Comparison of ENCODE assay signal across 17 cellular contexts in the genomic region with DNA sequence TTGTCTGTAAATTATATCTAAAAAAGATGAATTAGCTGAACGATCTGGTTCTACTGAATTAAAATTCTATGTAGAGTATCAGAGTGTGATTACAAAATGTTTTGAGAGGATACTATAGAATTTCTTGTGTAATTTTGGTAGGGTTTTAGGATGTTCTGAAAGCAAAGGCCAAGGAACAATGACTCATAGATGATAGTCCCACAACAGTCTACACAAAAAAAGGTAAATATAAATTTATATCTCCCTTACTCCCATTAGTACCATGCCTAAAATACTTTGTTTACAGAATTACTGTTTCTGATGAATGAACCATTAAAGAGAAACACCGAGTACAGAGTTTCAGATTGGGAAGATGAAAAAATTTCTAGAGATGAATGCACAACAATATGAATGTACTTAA. TPM values are rescaled to one million over a fixed set of nuclear protein-coding genes. Genes with fewer than 3 reads are reported as not detected.
DNase-seq lines count a peak whose midpoint lies in the region; ATAC-seq and TF ChIP-seq lines count a peak whose summit lies in the region.
"Had no signal": no experiment of that assay in that cellular context is flagged by ENCODE, and none has a peak within 500 bp of the region (broad histone marks: within the 10 kb centered on the region; RNA-seq: fewer than 3 reads in every experiment).

No MANE protein-coding gene starts in this region.

- TF ChIP-seq CTCF in left ventricle myocardium inferior (IDR thresholded peaks at IDR 0.05; ENCODE audit: borderline replicate concordance) (no peak), heart left ventricle (IDR thresholded peaks at IDR 0.05) (no peak), ascending aorta (IDR thresholded peaks at IDR 0.05) (no peak)

- ATAC-seq in heart left ventricle (no peak), T-cell (replicated peaks in 1 of 4) (no peak), GM18520 (IDR thresholded peaks at IDR 0.05; ENCODE audit: unreplicated experiment) (no peak)
- ATAC-seq in effector memory CD8-positive, alpha-beta T cell (replicated peaks), result no peak

- intact Hi-C loops in left ventricle myocardium inferior (cut with micrococcal nuclease) (no loop called here), heart left ventricle (cut with DNase I) (no loop called here), ascending aorta (cut with DNase I) (no loop called here)

- peaks cover 64 to 83% (median 81%) of the 10 kb centered on the region in 3 donors for H3K4me1 Mint-ChIP-seq in T-cell
- H3K4me1 Mint-ChIP-seq in effector memory CD8-positive, alpha-beta T cell (ENCODE audit: low read depth in 2 of 2), result peaks cover 21 to 42% of the 10 kb centered on the region in 2 donors

- POLR2A ChIA-PET in T-cell (lab: Charles Lee), result interaction anchor here (0.6 kb wide), 2 partner anchors 1638 to 1856 kb away, joined by 3 read pairs; no protein-coding TSS in a partner anchor

- WGBS in heart left ventricle, 4 donors, result 90 to 94% (median 93%) methylated on average over 2 of the region's 2 CpGs

- H3K9me3 ChIP-seq in left ventricle myocardium inferior (replicated peaks), result no peaks in the 10 kb centered on the region
- H3K9me3 ChIP-seq in heart left ventricle, result no peaks in the 10 kb centered on the region
- no peaks in the 10 kb centered on the region for H3K9me3 ChIP-seq in ascending aorta
- H3K9me3 ChIP-seq: adrenal gland, breast epithelium, colonic mucosa had no signal

- H3K4me3 ChIP-seq in left ventricle myocardium inferior (no peak overlapping the region), heart left ventricle (no peak overlapping the region), ascending aorta (no peak overlapping the region)
- H3K4me3 ChIP-seq: adrenal gland, breast epithelium, colonic mucosa had no signal

- no peak for DNase-seq in left ventricle myocardium inferior
- DNase-seq in heart left ventricle, result no peak
- no peak for DNase-seq in T-cell
- DNase-seq in effector memory CD8-positive, alpha-beta T cell, result no peak
- DNase-seq in NCI-H128 (lab: John Stamatoyannopoulos, UW; ENCODE audit: unreplicated experiment), result no peak
- no peak for DNase-seq in NCI-H2107 treated with DMSO at 0.1 percent for 48 hours (lab: John Stamatoyannopoulos, UW; ENCODE audit: unreplicated experiment)
- DNase-seq in ascending aorta (ENCODE audit: low spot score in 2 of 2), result no peak
- DNase-seq: activated CD4-positive, CD25-positive, alpha-beta regulatory T cell treated with anti-CD3 and anti-CD28 coated beads, Interleukin-2, amount 50 U/mL, for 72 hours; adrenal gland; C1 segment of cervical spinal cord; colonic mucosa; head of caudate nucleus; MV-4-11; nephron progenitor cell; posterior cingulate gyrus had no signal

- peak overlapping the region; percentile 64 to 84 for H3K27ac Mint-ChIP-seq in T-cell
- peak overlapping the region; percentile 65 to 94 for H3K27ac Mint-ChIP-seq in effector memory CD8-positive, alpha-beta T cell
- H3K27ac Mint-ChIP-seq: nephron progenitor cell had no signal

- H3K27me3 Mint-ChIP-seq in T-cell, result no peaks in the 10 kb centered on the region
- no peaks in the 10 kb centered on the region for H3K27me3 Mint-ChIP-seq in effector memory CD8-positive, alpha-beta T cell

- H3K27me3 ChIP-seq in left ventricle myocardium inferior (ENCODE audit: low read depth) (no peaks in the 10 kb centered on the region), heart left ventricle (no peaks in the 10 kb centered on the region), ascending aorta (no peaks in the 10 kb centered on the region)
- H3K27me3 ChIP-seq: adrenal gland, breast epithelium, colonic mucosa had no signal

- H3K36me3 Mint-ChIP-seq in T-cell, result peaks cover 13% of the 10 kb centered on the region
- peaks cover 10% of the 10 kb centered on the region for H3K36me3 Mint-ChIP-seq in effector memory CD8-positive, alpha-beta T cell (ENCODE audit: insufficient read depth)

- H3K4me1 ChIP-seq in left ventricle myocardium inferior (peaks cover 37% of the 10 kb centered on the region), heart left ventricle (peaks cover 0 to 68% (median 20%) of the 10 kb centered on the region in 12 donors), ascending aorta (peaks cover 0 to 5% of the 10 kb centered on the region in 2 donors)
- H3K4me1 ChIP-seq: breast epithelium, colonic mucosa had no signal

- H3K9me3 Mint-ChIP-seq in T-cell, result no peaks in the 10 kb centered on the region
- no peaks in the 10 kb centered on the region for H3K9me3 Mint-ChIP-seq in effector memory CD8-positive, alpha-beta T cell
- H3K9me3 Mint-ChIP-seq: nephron progenitor cell had no signal

- CTCF ChIA-PET in T-cell (lab: Charles Lee), result interaction anchor here in 1 of 2 donors (0.9 to 1.0 kb wide), 2 partner anchors 9 to 11 kb away, joined by 3 read pairs; a partner anchor contains a TSS

- peak overlapping the region in 1 of 3 donors; percentile 24 for H3K4me3 Mint-ChIP-seq in T-cell
- peak overlapping the region in 1 of 2 donors; percentile 3 for H3K4me3 Mint-ChIP-seq in effector memory CD8-positive, alpha-beta T cell
- H3K4me3 Mint-ChIP-seq: nephron progenitor cell had no signal

- H3K36me3 ChIP-seq in left ventricle myocardium inferior (no peaks in the 10 kb centered on the region), heart left ventricle (peaks cover 0 to 10% (median 0%) of the 10 kb centered on the region in 9 donors), ascending aorta (no peaks in the 10 kb centered on the region)
- H3K36me3 ChIP-seq: adrenal gland, breast epithelium, colonic mucosa had no signal

- H3K27ac ChIP-seq in left ventricle myocardium inferior (replicated peaks) (peak overlapping the region; percentile 39), heart left ventricle (peak overlapping the region in 2 of 12 donors; percentile 16 to 69), ascending aorta (no peak overlapping the region)
- H3K27ac ChIP-seq: breast epithelium, colonic mucosa had no signal

- no peak for TF ChIP-seq POLR2A in heart left ventricle (IDR thresholded peaks at IDR 0.05)

RNA-seq across cellular contexts. Expression of a gene that starts 9.5 kb away (rescaled TPM):
- 16.9 TPM for total RNA-seq in left ventricle myocardium inferior
- 10 to 100 TPM; 14.3 to 28.6 (median 18.8) TPM for total RNA-seq in heart left ventricle
- 10 to 100 TPM in 1 of 2 donors, 1 to 10 TPM in 1; 7.2 to 13.3 TPM for polyA plus RNA-seq in heart left ventricle
- total RNA-seq in T-cell, result 10 to 100 TPM; 21.0 to 44.1 (median 39.1) TPM
- total RNA-seq in ascending aorta, result 23.1 TPM
